In the genomic region with DNA sequence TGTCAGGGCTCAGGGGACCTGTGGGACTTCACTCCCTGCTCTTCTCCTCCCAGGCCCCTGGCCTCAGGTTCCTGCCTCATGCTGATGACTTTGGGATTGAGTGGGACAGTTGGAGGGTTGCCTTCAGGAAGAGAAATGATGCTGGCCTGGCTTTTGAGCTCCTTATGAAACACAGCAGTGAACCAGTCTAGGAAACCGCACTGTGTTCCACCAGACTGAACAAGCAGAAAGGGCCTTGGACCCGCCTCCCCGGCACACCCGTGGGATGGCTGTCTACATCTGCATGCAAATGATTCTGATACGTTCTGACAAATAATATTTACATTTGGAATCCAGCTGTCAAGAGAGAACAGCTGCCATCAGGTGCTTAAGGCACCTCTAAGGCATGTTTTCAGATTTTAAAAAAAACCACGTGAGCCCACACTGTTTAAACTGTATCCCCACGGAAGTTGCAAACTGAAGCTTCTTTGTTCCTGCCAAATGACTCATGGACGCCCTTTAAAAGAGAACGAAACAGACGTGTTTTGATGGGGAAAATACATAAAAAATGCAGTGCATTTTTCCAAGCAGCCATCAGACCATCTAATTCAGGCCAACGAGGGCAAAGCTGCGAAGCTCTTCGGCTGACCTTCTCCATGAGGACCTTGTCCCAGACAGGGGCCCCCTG, we compare ENCODE assay signal across 8 cellular contexts. TPM values are rescaled to one million over a fixed set of nuclear protein-coding genes. Genes with fewer than 3 reads are reported as not detected.
DNase-seq lines count a peak whose midpoint lies in the region; ATAC-seq and TF ChIP-seq lines count a peak whose summit lies in the region.

No MANE protein-coding gene starts in this region.

- ATAC-seq in GM21423 (IDR thresholded peaks at IDR 0.05; ENCODE audit: unreplicated experiment), result no peak

- intact Hi-C loops in stomach (cut with DNase I; ENCODE audit: low total_unique reads), result no loop called here

- peaks cover 25 to 69% (median 38%) of the 10 kb centered on the region in 4 donors for H3K4me1 ChIP-seq in stomach

- TF ChIP-seq EP300 in stomach (IDR thresholded peaks at IDR 0.05), result no peak

- peak overlapping the region; percentile 84 to 92 (median 89) for H3K27ac ChIP-seq in stomach

- no peaks in the 10 kb centered on the region for H3K9me3 ChIP-seq in stomach

- no peak for TF ChIP-seq POLR2A in stomach (IDR thresholded peaks at IDR 0.05)

- H3K4me3 ChIP-seq in stomach, result peak overlapping the region in 1 of 4 donors; percentile 11

- H3K27me3 ChIP-seq in stomach, result no peaks in the 10 kb centered on the region

- DNase-seq in ELR (ENCODE audit: low read depth), result peak; percentile 86
- DNase-seq in NCI-H1092 treated with DMSO at 0.1 percent for 48 hours (lab: John Stamatoyannopoulos, UW), result peak; percentile 64
- DNase-seq in anterior cingulate cortex (lab: John Stamatoyannopoulos, UW), result peak in 30 of 58 donors; percentile 2 to 41 (median 14)
- DNase-seq in islet precursor cell, result peak; percentile 66
- DNase-seq in stomach, result peak; percentile 75
- no peak for DNase-seq in SK-N-DZ (ENCODE audit: low spot score)
- DNase-seq in HUDEP-2 (lab: John Stamatoyannopoulos, UW; ENCODE audit: unreplicated experiment in 76 of 76), result no peak

- WGBS in stomach, 5 donors, result 22 to 36% (median 25%) methylated on average over 13 of the region's 13 CpGs

- TF ChIP-seq CTCF in stomach (IDR thresholded peaks at IDR 0.05), result no peak

- H3K36me3 ChIP-seq in stomach, result no peaks in the 10 kb centered on the region

RNA-seq across cellular contexts. Expression of gene ASAP2, which starts 27.6 kb away (rescaled TPM):
- 10 to 100 TPM; 32.1 to 55.4 (median 37.1) TPM for total RNA-seq in stomach
- polyA plus RNA-seq in stomach, result 10 to 100 TPM in 1 of 3 donors, 1 to 10 TPM in 2; 9.7 to 25.1 (median 9.8) TPM
- 14.1 and 14.7 TPM in 2 replicates for polyA plus RNA-seq in SK-N-DZ (2014; cell fraction: cytosol; rRNA removed)
- polyA plus RNA-seq in SK-N-DZ (2014; cell fraction: nucleus; rRNA removed), result 24.9 and 39.7 TPM in 2 replicates

Comparison
In these comparisons a context has a peak if more than half of its experiments do, and no peak if none do; other contexts are left out.
1. DNase-seq: peak in ELR (single experiment), NCI-H1092 treated with DMSO at 0.1 percent for 48 hours (single experiment), anterior cingulate cortex (30 of 58), islet precursor cell (single experiment) and stomach (single experiment); none in SK-N-DZ (single experiment) and HUDEP-2 (0 of 76).